In the genomic region with DNA sequence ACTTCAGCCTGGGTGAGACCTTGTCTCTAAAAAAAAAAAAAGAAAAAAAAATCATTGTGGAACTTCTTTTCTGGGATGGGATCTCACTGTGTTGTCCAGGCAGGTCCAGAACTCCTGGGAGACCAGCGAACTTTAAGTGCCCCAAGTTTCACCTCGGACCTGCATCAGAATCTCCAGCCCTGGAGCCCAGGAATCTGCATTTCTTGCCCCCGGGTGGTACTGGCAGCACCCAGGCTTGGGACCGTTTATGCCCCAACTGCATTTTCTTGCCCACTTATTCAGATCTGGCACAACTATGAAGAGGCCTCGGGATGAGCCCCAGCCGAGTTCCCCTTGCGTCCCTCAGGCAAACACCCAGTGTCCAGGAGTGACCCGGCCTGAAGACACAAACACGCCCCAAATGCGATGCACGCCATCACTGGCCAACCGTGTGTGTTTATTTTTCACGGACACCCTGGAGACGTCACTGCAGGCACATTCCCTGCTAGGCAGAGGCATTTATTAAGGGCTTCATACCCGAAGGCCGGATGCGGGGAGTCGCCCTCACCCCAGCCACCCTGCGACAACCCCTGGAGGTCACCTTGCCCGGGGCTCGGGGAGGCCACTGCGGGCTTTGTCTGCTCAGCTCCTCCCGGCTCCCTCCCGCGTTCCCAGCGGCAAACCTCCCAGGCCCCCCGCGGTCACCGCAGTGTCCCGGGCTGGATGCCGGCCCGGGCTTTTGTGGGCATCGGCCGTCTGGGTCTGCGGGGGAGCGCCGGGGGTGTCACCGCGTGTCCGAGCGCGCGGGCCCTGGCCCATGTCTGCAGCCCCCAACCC, we compare ENCODE assay signal across 1 cellular context.
TF ChIP-seq lines count a peak whose summit lies in the region.

No MANE protein-coding gene starts in this region.

TF ChIP-seq in H1, 55 proteins besides CTCF, POLR2A, EP300 and RAD21:
- 0 out of 4 replicates have a peak, but pooled peaks of 1 of the 2 experiments have one; percentile 36 for TF ChIP-seq SIN3A (conservative IDR thresholded peaks at IDR 0.05 in 1 of 2, IDR thresholded peaks at IDR 0.05 in 1 of 2; ENCODE audit: low read depth in 1 of 2, low read length in 2 of 2)
- TF ChIP-seq, protein P1, sequence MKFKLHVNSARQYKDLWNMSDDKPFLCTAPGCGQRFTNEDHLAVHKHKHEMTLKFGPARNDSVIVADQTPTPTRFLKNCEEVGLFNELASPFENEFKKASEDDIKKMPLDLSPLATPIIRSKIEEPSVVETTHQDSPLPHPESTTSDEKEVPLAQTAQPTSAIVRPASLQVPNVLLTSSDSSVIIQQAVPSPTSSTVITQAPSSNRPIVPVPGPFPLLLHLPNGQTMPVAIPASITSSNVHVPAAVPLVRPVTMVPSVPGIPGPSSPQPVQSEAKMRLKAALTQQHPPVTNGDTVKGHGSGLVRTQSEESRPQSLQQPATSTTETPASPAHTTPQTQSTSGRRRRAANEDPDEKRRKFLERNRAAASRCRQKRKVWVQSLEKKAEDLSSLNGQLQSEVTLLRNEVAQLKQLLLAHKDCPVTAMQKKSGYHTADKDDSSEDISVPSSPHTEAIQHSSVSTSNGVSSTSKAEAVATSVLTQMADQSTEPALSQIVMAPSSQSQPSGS (IDR thresholded peaks at IDR 0.05; ENCODE audit: low read length): no peak
- TF ChIP-seq BRCA1 (IDR thresholded peaks at IDR 0.05; ENCODE audit: low read depth, low read length): no peak
- no peak for TF ChIP-seq SP4 (IDR thresholded peaks at IDR 0.05; ENCODE audit: low read length)
- no peak for TF ChIP-seq TAF7 (optimal IDR thresholded peaks at IDR 0.05; ENCODE audit: borderline replicate concordance, low read depth, low read length)
- TF ChIP-seq, protein P2, sequence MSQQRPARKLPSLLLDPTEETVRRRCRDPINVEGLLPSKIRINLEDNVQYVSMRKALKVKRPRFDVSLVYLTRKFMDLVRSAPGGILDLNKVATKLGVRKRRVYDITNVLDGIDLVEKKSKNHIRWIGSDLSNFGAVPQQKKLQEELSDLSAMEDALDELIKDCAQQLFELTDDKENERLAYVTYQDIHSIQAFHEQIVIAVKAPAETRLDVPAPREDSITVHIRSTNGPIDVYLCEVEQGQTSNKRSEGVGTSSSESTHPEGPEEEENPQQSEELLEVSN (IDR thresholded peaks at IDR 0.05): 0 out of 2 replicates have a peak, but pooled peaks have one; percentile 19
- TF ChIP-seq FOSL1 (IDR thresholded peaks at IDR 0.05; ENCODE audit: insufficient read depth, low read depth, low read length): no peak
- TF ChIP-seq POLR2AphosphoS5 (IDR thresholded peaks at IDR 0.05; ENCODE audit: low read depth, low read length): no peak
- peak; percentile 59 for TF ChIP-seq KDM4A (IDR thresholded peaks at IDR 0.05; ENCODE audit: low read depth, low read length, severe bottlenecking)
- TF ChIP-seq TBP (IDR thresholded peaks at IDR 0.05; ENCODE audit: low read depth, low read length): no peak
- TF ChIP-seq ASH2L (IDR thresholded peaks at IDR 0.05; ENCODE audit: low read length): peak; percentile 50
- TF ChIP-seq CBX8 (IDR thresholded peaks at IDR 0.05; ENCODE audit: borderline replicate concordance, low read depth, low read length): no peak
- TF ChIP-seq MAFK (IDR thresholded peaks at IDR 0.05; ENCODE audit: low read depth, low read length): no peak
- TF ChIP-seq CREB1 (IDR thresholded peaks at IDR 0.05): peak; percentile 3; the same call in 1 of the 2 replicates
